Comparison of ENCODE assay signal across 30 cellular contexts in the genomic region with DNA sequence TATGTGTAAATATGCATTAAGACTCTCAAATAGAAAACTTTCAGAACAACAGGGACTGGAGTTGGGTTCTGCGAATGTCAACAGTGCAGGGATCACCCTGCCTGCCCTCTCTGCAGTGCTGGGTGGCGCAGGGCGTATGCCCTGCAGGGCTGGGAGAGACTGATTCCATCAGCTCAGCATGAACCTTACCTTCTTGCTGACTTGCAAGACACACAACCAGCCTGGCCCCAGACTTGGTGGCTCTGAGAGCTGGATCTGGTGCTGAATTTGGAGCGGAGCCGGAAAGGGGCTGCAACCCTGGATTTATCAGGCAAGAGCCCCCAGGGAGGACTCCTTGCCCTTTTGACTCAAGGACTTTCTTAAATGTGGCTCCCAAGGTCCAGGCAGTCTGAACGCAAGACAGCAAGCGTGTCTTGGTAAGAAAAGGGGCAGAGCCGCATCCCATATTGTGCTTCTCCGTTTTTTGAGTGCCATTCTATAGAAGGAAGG.
"Had no signal": no experiment of that assay in that cellular context is flagged by ENCODE, and none has a peak within 500 bp of the region (broad histone marks: within the 10 kb centered on the region; RNA-seq: fewer than 3 reads in every experiment).

No MANE protein-coding gene starts in this region.

- H3K4me3 Mint-ChIP-seq: activated B cell treated with CpG ODN at 0.5 μM for 24 hours; activated CD8-positive, alpha-beta T cell treated with anti-CD3 and anti-CD28 coated beads for 36 hours; activated naive CD4-positive, alpha-beta T cell treated with anti-CD3 and anti-CD28 coated beads for 36 hours; activated naive CD4-positive, alpha-beta T cell treated with anti-CD3 and anti-CD28 coated beads, Interleukin-2, amount 50 U/mL, for 24 hours; activated naive CD8-positive, alpha-beta T cell treated with anti-CD3 and anti-CD28 coated beads for 36 hours; activated naive CD8-positive, alpha-beta T cell treated with anti-CD3 and anti-CD28 coated beads, Interleukin-2, amount 50 U/mL, for 24 hours; activated T-helper 1 cell treated with anti-CD3 and anti-CD28 coated beads, Interleukin-12 subunit alpha, Interleukin-12 subunit beta, Interleukin-2, Interleukin-4 antibody, amounts not matched to agents 30 ng/mL and 10 ng/mL and 1 ng/mL, durations not matched to agents 14 hours and 24 hours and 36 hours; T-helper 17 cell; T-helper 2 cell treated with Interferon-gamma antibody and Interleukin-4, amounts not matched to agents 5 μg/mL and 100 μg/mL, for 36 hours had no signal

- H3K9me3 Mint-ChIP-seq: activated CD8-positive, alpha-beta T cell treated with anti-CD3 and anti-CD28 coated beads for 36 hours; activated naive CD4-positive, alpha-beta T cell treated with anti-CD3 and anti-CD28 coated beads for 36 hours; activated naive CD4-positive, alpha-beta T cell treated with anti-CD3 and anti-CD28 coated beads, Interleukin-2, amount 50 U/mL, for 24 hours; activated naive CD8-positive, alpha-beta T cell treated with anti-CD3 and anti-CD28 coated beads for 36 hours; activated naive CD8-positive, alpha-beta T cell treated with anti-CD3 and anti-CD28 coated beads, Interleukin-2, amount 50 U/mL, for 24 hours had no signal

- DNase-seq: activated B cell treated with CpG ODN at 0.5 μM for 24 hours; activated CD4-positive, alpha-beta T cell treated with anti-CD3 and anti-CD28 coated beads for 48 hours; activated CD4-positive, alpha-beta T cell treated with anti-CD3 and anti-CD28 coated beads, Interleukin-2, amount 50 U/mL, for 1 hour; activated CD4-positive, alpha-beta T cell treated with anti-CD3 and anti-CD28 coated beads, Interleukin-2, amount 50 U/mL, for 48 hours; activated CD8-positive, alpha-beta memory T cell treated with anti-CD3 and anti-CD28 coated beads for 24 hours; activated CD8-positive, alpha-beta T cell treated with anti-CD3 and anti-CD28 coated beads for 36 hours; activated effector memory CD4-positive, alpha-beta T cell treated with anti-CD3 and anti-CD28 coated beads, Interleukin-2, amount 50 U/mL, for 16 hours; activated naive CD4-positive, alpha-beta T cell treated with anti-CD3 and anti-CD28 coated beads for 36 hours; activated naive CD8-positive, alpha-beta T cell treated with anti-CD3 and anti-CD28 coated beads for 36 hours; activated naive CD8-positive, alpha-beta T cell treated with anti-CD3 and anti-CD28 coated beads, Interleukin-2, amount 50 U/mL, for 24 hours; activated T-cell treated with anti-CD3 and anti-CD28 coated beads, Interleukin-2, amount 50 U/mL, for 48 hours; amygdala; aorta; body of pancreas; central memory CD4-positive, alpha-beta T cell; cerebellar nuclear complex; colonic mucosa; effector CD8-positive, alpha-beta T cell; foreskin fibroblast; glutamatergic neuron; heart left ventricle; T-helper 1 cell; T-helper 17 cell; T1000; WERI-Rb-1 had no signal

- H3K9me3 ChIP-seq: adrenal gland, body of pancreas, colonic mucosa, heart left ventricle had no signal

- H3K27ac Mint-ChIP-seq: activated B cell treated with CpG ODN at 0.5 μM for 24 hours; activated CD8-positive, alpha-beta T cell treated with anti-CD3 and anti-CD28 coated beads for 36 hours; activated naive CD4-positive, alpha-beta T cell treated with anti-CD3 and anti-CD28 coated beads for 36 hours; activated naive CD4-positive, alpha-beta T cell treated with anti-CD3 and anti-CD28 coated beads, Interleukin-2, amount 50 U/mL, for 24 hours; activated naive CD8-positive, alpha-beta T cell treated with anti-CD3 and anti-CD28 coated beads for 36 hours; activated naive CD8-positive, alpha-beta T cell treated with anti-CD3 and anti-CD28 coated beads, Interleukin-2, amount 50 U/mL, for 24 hours; activated T-helper 1 cell treated with anti-CD3 and anti-CD28 coated beads, Interleukin-12 subunit alpha, Interleukin-12 subunit beta, Interleukin-2, Interleukin-4 antibody, amounts not matched to agents 30 ng/mL and 10 ng/mL and 1 ng/mL, durations not matched to agents 14 hours and 24 hours and 36 hours; activated T-helper 2 cell treated with anti-CD3 and anti-CD28 coated beads, Interferon-gamma antibody, Interleukin-2, Interleukin-4, amounts not matched to agents 10 μg/mL and 5 μg/mL and 100 μg/mL, durations not matched to agents 14 hours and 24 hours and 36 hours; T-helper 17 cell; T-helper 2 cell treated with Interferon-gamma antibody and Interleukin-4, amounts not matched to agents 5 μg/mL and 100 μg/mL, for 36 hours had no signal

- H3K4me1 Mint-ChIP-seq: activated B cell treated with CpG ODN at 0.5 μM for 24 hours; activated naive CD4-positive, alpha-beta T cell treated with anti-CD3 and anti-CD28 coated beads, Interleukin-2, amount 50 U/mL, for 24 hours; activated naive CD8-positive, alpha-beta T cell treated with anti-CD3 and anti-CD28 coated beads for 36 hours; activated naive CD8-positive, alpha-beta T cell treated with anti-CD3 and anti-CD28 coated beads, Interleukin-2, amount 50 U/mL, for 24 hours; T-helper 17 cell had no signal

- H3K4me3 ChIP-seq: adrenal gland, body of pancreas, colonic mucosa, heart left ventricle had no signal

- H3K36me3 ChIP-seq: adrenal gland, colonic mucosa, heart left ventricle, WERI-Rb-1 had no signal

- H3K4me1 ChIP-seq: adrenal gland, body of pancreas, colonic mucosa, heart left ventricle had no signal

- H3K27ac ChIP-seq: adrenal gland, body of pancreas, colonic mucosa, heart left ventricle, WERI-Rb-1 had no signal

- H3K27me3 Mint-ChIP-seq: activated B cell treated with CpG ODN at 0.5 μM for 24 hours had no signal

- H3K36me3 Mint-ChIP-seq: activated naive CD4-positive, alpha-beta T cell treated with anti-CD3 and anti-CD28 coated beads, Interleukin-2, amount 50 U/mL, for 24 hours; activated naive CD8-positive, alpha-beta T cell treated with anti-CD3 and anti-CD28 coated beads for 36 hours had no signal

- H3K27me3 ChIP-seq: adrenal gland, colonic mucosa had no signal
